ENCODE assay signal across 1 cellular context in the genomic region with DNA sequence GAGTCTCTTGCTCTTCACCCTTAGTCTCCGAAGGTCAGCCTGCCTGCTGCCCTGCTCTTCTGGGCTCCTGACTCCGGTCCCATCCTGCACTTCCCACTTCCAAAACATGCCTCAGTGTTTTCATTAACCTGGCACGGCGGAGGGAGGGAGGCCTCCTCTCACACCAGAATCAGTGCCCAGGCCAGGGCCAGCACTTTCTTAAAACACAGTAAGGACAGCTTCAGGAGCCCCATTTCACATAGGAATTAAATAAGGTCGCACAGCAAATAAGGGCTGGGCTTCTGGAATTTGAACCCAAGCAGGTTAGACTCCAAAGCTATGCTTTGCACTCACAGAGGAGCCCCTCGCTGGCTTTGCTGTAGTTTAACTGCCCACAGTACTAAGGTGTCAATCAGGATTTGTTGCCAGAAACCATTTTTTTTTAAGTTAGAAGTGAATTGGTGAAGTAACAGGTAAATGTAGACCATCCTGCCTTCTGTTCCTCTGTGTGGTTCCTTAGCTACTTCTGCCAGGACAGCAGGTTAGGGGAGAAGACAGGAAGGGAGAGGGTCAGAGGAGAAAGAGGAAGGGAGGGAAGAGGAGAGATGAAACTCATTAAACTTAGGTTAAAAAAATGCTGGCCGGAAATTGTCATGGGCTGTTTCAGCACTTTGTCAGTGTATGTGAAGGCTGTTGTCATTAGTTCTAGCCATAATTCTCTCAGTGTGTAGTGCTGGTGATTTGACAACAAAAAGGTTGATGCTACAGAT.
TF ChIP-seq lines count a peak whose summit lies in the region.

No MANE protein-coding gene starts in this region.

TF ChIP-seq in K562, 482 proteins besides CTCF, POLR2A, EP300 and RAD21:
- no peak for TF ChIP-seq BRD4 (IDR thresholded peaks at IDR 0.05)
- TF ChIP-seq, protein P1, sequence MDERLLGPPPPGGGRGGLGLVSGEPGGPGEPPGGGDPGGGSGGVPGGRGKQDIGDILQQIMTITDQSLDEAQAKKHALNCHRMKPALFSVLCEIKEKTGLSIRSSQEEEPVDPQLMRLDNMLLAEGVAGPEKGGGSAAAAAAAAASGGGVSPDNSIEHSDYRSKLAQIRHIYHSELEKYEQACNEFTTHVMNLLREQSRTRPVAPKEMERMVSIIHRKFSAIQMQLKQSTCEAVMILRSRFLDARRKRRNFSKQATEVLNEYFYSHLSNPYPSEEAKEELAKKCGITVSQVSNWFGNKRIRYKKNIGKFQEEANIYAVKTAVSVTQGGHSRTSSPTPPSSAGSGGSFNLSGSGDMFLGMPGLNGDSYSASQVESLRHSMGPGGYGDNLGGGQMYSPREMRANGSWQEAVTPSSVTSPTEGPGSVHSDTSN (CRISPR knock-in tag; IDR thresholded peaks at IDR 0.05; ENCODE audit: low read depth), result no peak
- TF ChIP-seq, protein P1 (tag; conservative IDR thresholded peaks at IDR 0.05; ENCODE audit: low read depth), result peak; percentile 50; the same call in 1 of the 2 replicates
- TF ChIP-seq, protein P2, sequence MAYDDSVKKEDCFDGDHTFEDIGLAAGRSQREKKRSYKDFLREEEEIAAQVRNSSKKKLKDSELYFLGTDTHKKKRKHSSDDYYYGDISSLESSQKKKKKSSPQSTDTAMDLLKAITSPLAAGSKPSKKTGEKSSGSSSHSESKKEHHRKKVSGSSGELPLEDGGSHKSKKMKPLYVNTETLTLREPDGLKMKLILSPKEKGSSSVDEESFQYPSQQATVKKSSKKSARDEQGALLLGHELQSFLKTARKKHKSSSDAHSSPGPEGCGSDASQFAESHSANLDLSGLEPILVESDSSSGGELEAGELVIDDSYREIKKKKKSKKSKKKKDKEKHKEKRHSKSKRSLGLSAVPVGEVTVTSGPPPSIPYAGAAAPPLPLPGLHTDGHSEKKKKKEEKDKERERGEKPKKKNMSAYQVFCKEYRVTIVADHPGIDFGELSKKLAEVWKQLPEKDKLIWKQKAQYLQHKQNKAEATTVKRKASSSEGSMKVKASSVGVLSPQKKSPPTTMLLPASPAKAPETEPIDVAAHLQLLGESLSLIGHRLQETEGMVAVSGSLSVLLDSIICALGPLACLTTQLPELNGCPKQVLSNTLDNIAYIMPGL (CRISPR knock-in tag; IDR thresholded peaks at IDR 0.05), result no peak
- no peak for TF ChIP-seq KDM1A (IDR thresholded peaks at IDR 0.05)
- TF ChIP-seq ZNF707 (CRISPR knock-in tag; conservative IDR thresholded peaks at IDR 0.05), result no peak
- TF ChIP-seq KLF10 (CRISPR knock-in tag; IDR thresholded peaks at IDR 0.05), result no peak
- no peak for TF ChIP-seq ZNF143 (CRISPR knock-in tag; IDR thresholded peaks at IDR 0.05)
- no peak for TF ChIP-seq GATAD2A (IDR thresholded peaks at IDR 0.05)
- TF ChIP-seq, protein P3, sequence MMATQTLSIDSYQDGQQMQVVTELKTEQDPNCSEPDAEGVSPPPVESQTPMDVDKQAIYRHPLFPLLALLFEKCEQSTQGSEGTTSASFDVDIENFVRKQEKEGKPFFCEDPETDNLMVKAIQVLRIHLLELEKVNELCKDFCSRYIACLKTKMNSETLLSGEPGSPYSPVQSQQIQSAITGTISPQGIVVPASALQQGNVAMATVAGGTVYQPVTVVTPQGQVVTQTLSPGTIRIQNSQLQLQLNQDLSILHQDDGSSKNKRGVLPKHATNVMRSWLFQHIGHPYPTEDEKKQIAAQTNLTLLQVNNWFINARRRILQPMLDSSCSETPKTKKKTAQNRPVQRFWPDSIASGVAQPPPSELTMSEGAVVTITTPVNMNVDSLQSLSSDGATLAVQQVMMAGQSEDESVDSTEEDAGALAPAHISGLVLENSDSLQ (IDR thresholded peaks at IDR 0.05), result 0 out of 2 replicates have a peak, but pooled peaks have one; percentile 8
- no peak for TF ChIP-seq ZFP1 (CRISPR knock-in tag; IDR thresholded peaks at IDR 0.05)
- no peak for TF ChIP-seq SMARCE1 (IDR thresholded peaks at IDR 0.05)
